ENCODE assay signal across 10 cellular contexts in the genomic region with DNA sequence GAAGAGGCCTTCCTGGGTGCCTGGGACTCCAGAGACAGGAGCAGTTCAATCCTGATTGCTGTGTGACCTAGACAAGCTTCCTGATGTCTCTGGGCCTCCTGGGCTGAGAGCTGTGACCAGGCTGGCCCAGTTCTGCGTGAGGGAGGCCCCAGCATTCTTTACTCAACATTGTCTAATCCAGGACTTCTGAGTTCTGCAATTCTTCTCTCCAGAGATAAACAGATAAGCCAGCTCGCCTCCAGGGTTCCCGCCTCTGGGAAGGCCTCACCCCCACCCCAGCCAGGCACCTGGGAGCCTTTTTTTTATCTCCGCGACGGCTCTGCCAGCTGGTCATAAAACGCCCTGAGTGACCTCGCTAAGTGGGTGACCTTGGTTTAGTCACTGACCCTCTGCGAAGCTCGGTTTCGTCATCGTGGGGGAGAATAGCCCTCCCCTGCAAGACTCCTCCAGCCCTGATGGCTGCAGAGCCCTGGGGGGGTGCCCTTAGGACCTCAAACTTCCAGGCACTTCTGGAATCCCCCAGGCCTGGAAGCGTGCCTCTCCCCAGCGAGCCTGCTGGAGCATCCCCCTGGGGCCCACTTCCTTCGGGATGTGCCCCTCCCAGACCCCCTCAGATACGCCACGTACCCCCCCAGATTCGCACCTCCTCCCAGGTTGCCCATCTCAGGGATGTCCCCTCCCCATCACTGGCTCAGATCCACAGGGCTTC. TPM values are rescaled to one million over a fixed set of nuclear protein-coding genes. Genes with fewer than 3 reads are reported as not detected.
DNase-seq lines count a peak whose midpoint lies in the region; ATAC-seq and TF ChIP-seq lines count a peak whose summit lies in the region.
"Had no signal": no experiment of that assay in that cellular context is flagged by ENCODE, and none has a peak within 500 bp of the region (broad histone marks: within the 10 kb centered on the region; RNA-seq: fewer than 3 reads in every experiment).

No MANE protein-coding gene starts in this region.

- H3K27me3 ChIP-seq in vagina: no peaks in the 10 kb centered on the region

- CTCF ChIA-PET in WTC11 (lab: Charles Lee): interaction anchor here (0.6 to 3.0 kb wide), 17 partner anchors 9 to 235 kb away, joined by 3 to 24 read pairs (median 6); a partner anchor contains a TSS

- H3K36me3 Mint-ChIP-seq in WTC11: no peaks in the 10 kb centered on the region
- H3K36me3 Mint-ChIP-seq: CD4-positive, CD25-positive, alpha-beta regulatory T cell had no signal

- H3K9me3 ChIP-seq in vagina: no peaks in the 10 kb centered on the region

- H3K27me3 Mint-ChIP-seq in WTC11 (ENCODE audit: low read depth): no peaks in the 10 kb centered on the region

- peak overlapping the region in 1 of 2 donors; percentile 42 for H3K4me3 ChIP-seq in vagina

- ATAC-seq in Right ventricle myocardium inferior (no peak), left ventricle myocardium superior (no peak), WTC11 (peak; percentile 31), HG03432 (IDR thresholded peaks at IDR 0.05; ENCODE audit: unreplicated experiment) (no peak)

- no peak for TF ChIP-seq POLR2A in vagina (IDR thresholded peaks at IDR 0.05)

- peak; percentile 16 for DNase-seq in Right ventricle myocardium inferior (ENCODE audit: missing footprints)
- no peak for DNase-seq in left ventricle myocardium superior
- peak; percentile 51 for DNase-seq in WTC11 (ENCODE audit: low spot score)
- peak; percentile 79 for DNase-seq in kidney glomerular epithelial cell (lab: John Stamatoyannopoulos, UW)
- DNase-seq in vagina (ENCODE audit: extremely low spot score in 2 of 2): no peak
- DNase-seq in pons (ENCODE audit: low spot score): no peak
- no peak for DNase-seq in stimulated activated CD4-positive, alpha-beta T cell treated with anti-CD3 and anti-CD28 coated beads, Interleukin-4, amount 100 ng/mL, for 4 hours
- DNase-seq: CD4-positive, CD25-positive, alpha-beta regulatory T cell; NCI-H1694 had no signal

- no peak for TF ChIP-seq CTCF in WTC11 (IDR thresholded peaks at IDR 0.05)
- no peak for TF ChIP-seq CTCF in vagina (IDR thresholded peaks at IDR 0.05)

- peak overlapping the region; percentile 59 for H3K27ac ChIP-seq in vagina

- H3K4me1 Mint-ChIP-seq in WTC11: peaks cover 25% of the 10 kb centered on the region

- POLR2A ChIA-PET in WTC11 (lab: Charles Lee): interaction anchor here (0.6 to 2.8 kb wide), 8 partner anchors 9 to 1212 kb away, joined by 3 to 7 read pairs (median 5); no protein-coding TSS in a partner anchor

- peak overlapping the region; percentile 86 for H3K27ac Mint-ChIP-seq in WTC11
- H3K27ac Mint-ChIP-seq: CD4-positive, CD25-positive, alpha-beta regulatory T cell had no signal

- H3K9me3 Mint-ChIP-seq in WTC11: no peaks in the 10 kb centered on the region
- H3K9me3 Mint-ChIP-seq: CD4-positive, CD25-positive, alpha-beta regulatory T cell had no signal

- intact Hi-C loops in Right ventricle myocardium inferior (cut with DNase I) (no loop called here), left ventricle myocardium superior (cut with micrococcal nuclease) (no loop called here), vagina (cut with DNase I) (no loop called here)

- H3K4me3 Mint-ChIP-seq in WTC11: peak overlapping the region; percentile 34
- H3K4me3 Mint-ChIP-seq: CD4-positive, CD25-positive, alpha-beta regulatory T cell had no signal

- H3K36me3 ChIP-seq in vagina: no peaks in the 10 kb centered on the region

- peaks cover 23% of the 10 kb centered on the region for H3K4me1 ChIP-seq in vagina

TF ChIP-seq in WTC11, 78 proteins besides CTCF, POLR2A, EP300 and RAD21:
- 0 out of 2 replicates have a peak, but pooled peaks have one; percentile 27 for TF ChIP-seq GABPB1 (CRISPR knock-in tag; IDR thresholded peaks at IDR 0.05)
- 0 out of 2 replicates have a peak, but pooled peaks have one; percentile 16 for TF ChIP-seq GTF2I (CRISPR knock-in tag; conservative IDR thresholded peaks at IDR 0.05)
- no peak for TF ChIP-seq NFE2L1 (CRISPR knock-in tag; IDR thresholded peaks at IDR 0.05)

RNA-seq across cellular contexts. Expression of a gene that starts 1.9 kb away (rescaled TPM):
- total RNA-seq in Right ventricle myocardium inferior (0.43 TPM), left ventricle myocardium superior (0.35 TPM), WTC11 (2021) (0.96 to 2.1 TPM (median 1.3 TPM) in 3 replicates), vagina (43.0 TPM)
- total RNA-seq: CD4-positive, CD25-positive, alpha-beta regulatory T cell had no signal

RNA-seq across cellular contexts. Expression of a gene that starts 42.2 kb away (rescaled TPM):
- total RNA-seq in Right ventricle myocardium inferior (0.70 TPM), left ventricle myocardium superior (1.4 TPM), WTC11 (2021) (15.9 to 19.4 TPM (median 19.1 TPM) in 3 replicates), vagina (1.7 TPM)

RNA-seq across cellular contexts. Expression of a gene that starts 52.7 kb away (rescaled TPM):
- not detected for total RNA-seq in Right ventricle myocardium inferior
- total RNA-seq in left ventricle myocardium superior: not detected
- total RNA-seq in WTC11 (2021): not detected in 3 replicates
- total RNA-seq in vagina: 3.9 TPM
- total RNA-seq: CD4-positive, CD25-positive, alpha-beta regulatory T cell had no signal

Comparison
In these comparisons a context has a peak if more than half of its experiments do, and no peak if none do; other contexts are left out.
1. DNase-seq: peak in Right ventricle myocardium inferior (single experiment), WTC11 (single experiment) and kidney glomerular epithelial cell (single experiment); none in left ventricle myocardium superior (single experiment), vagina (0 of 2), pons (single experiment) and stimulated activated CD4-positive, alpha-beta T cell treated with anti-CD3 and anti-CD28 coated beads, Interleukin-4, amount 100 ng/mL, for 4 hours (0 of 2).
2. RNA of a gene that starts 1.9 kb away (total RNA-seq): 43.0 TPM in vagina (single experiment); 0.96 to 2.1 TPM in WTC11, 0.43 TPM in Right ventricle myocardium inferior (single experiment) and 0.35 TPM in left ventricle myocardium superior (single experiment); every median in the first group is over 10 times any median in the second.